Comparison of ENCODE assay signal across 12 cellular contexts in genomic region chr5:52727001-52727400, GRCh38.
DNase-seq lines count a peak whose midpoint lies in the region; ATAC-seq and TF ChIP-seq lines count a peak whose summit lies in the region.
"Had no signal": no experiment of that assay in that cellular context is flagged by ENCODE, and none has a peak within 500 bp of the region (broad histone marks: within the 10 kb centered on the region; RNA-seq: fewer than 3 reads in every experiment).

No MANE protein-coding gene starts in this region.

- H3K9me3 Mint-ChIP-seq in Calu3 (ENCODE audit: low read depth, unreplicated experiment), result peaks cover 4% of the 10 kb centered on the region
- H3K9me3 Mint-ChIP-seq in nephron, result peaks cover 12% of the 10 kb centered on the region

- H3K4me1 Mint-ChIP-seq in Calu3 (ENCODE audit: low read depth, unreplicated experiment) (peaks cover 30% of the 10 kb centered on the region), nephron (peaks cover 16% of the 10 kb centered on the region)

- CTCF ChIA-PET in Calu3 (lab: Charles Lee), result interaction anchor here (0.5 to 1.3 kb wide), 3 partner anchors 12 to 700 kb away, joined by 3 read pairs; no protein-coding TSS in a partner anchor

- no peaks in the 10 kb centered on the region for H3K27me3 Mint-ChIP-seq in Calu3 (ENCODE audit: unreplicated experiment)
- H3K27me3 Mint-ChIP-seq in nephron (ENCODE audit: low read depth), result no peaks in the 10 kb centered on the region
- H3K27me3 Mint-ChIP-seq: activated CD4-positive, alpha-beta T cell treated with anti-CD3 and anti-CD28 coated beads for 36 hours had no signal

- H3K4me2 ChIP-seq in Loucy (ENCODE audit: low read depth, low read length, poor library complexity, severe bottlenecking), result peak overlapping the region; percentile 69

- H3K4me3 ChIP-seq in Loucy (ENCODE audit: low read length, poor library complexity, severe bottlenecking), result no peak overlapping the region
- H3K4me3 ChIP-seq in colonic mucosa, result no peak overlapping the region
- H3K4me3 ChIP-seq in MG63, result no peak overlapping the region
- no peak overlapping the region for H3K4me3 ChIP-seq in lower lobe of right lung
- H3K4me3 ChIP-seq: BLaER1 treated with 17β-estradiol and CSF1 and Interleukin-3, amounts not matched to agents 10 nM and 100 nM had no signal

- no peak overlapping the region for H3K9ac ChIP-seq in Loucy (ENCODE audit: low read depth, low read length, poor library complexity, severe bottlenecking)
- no peak overlapping the region for H3K9ac ChIP-seq in colonic mucosa (ENCODE audit: low read depth in 2 of 2, low read length in 2 of 2)
- H3K9ac ChIP-seq: BLaER1 treated with 17β-estradiol and CSF1 and Interleukin-3, amounts not matched to agents 10 nM and 100 nM had no signal

- no peaks in the 10 kb centered on the region for H3K79me2 ChIP-seq in Loucy (ENCODE audit: insufficient read depth, low read length)

- H3K36me3 Mint-ChIP-seq in Calu3 (ENCODE audit: insufficient read depth, unreplicated experiment) (no peaks in the 10 kb centered on the region), nephron (ENCODE audit: low read depth) (no peaks in the 10 kb centered on the region)

- H4K20me1 ChIP-seq in Loucy (ENCODE audit: insufficient read depth, low read length, poor library complexity, severe bottlenecking), result no peaks in the 10 kb centered on the region
- H4K20me1 ChIP-seq: BLaER1 treated with 17β-estradiol and CSF1 and Interleukin-3, amounts not matched to agents 10 nM and 100 nM had no signal

- H3K9me3 ChIP-seq in Loucy (ENCODE audit: insufficient read depth, low read depth, low read length), result peaks cover 7% of the 10 kb centered on the region; the same call in 1 of the 2 replicates
- H3K9me3 ChIP-seq in colonic mucosa, result no peaks in the 10 kb centered on the region
- H3K9me3 ChIP-seq in MG63, result no peaks in the 10 kb centered on the region
- no peaks in the 10 kb centered on the region for H3K9me3 ChIP-seq in lower lobe of right lung

- peak overlapping the region; percentile 26 for H3K27ac Mint-ChIP-seq in Calu3 (ENCODE audit: unreplicated experiment)
- H3K27ac Mint-ChIP-seq in nephron, result peak overlapping the region; percentile 13 to 74 (median 53)
- H3K27ac Mint-ChIP-seq: activated CD4-positive, alpha-beta T cell treated with anti-CD3 and anti-CD28 coated beads for 36 hours had no signal

- ATAC-seq in HG03457 (IDR thresholded peaks at IDR 0.05; ENCODE audit: unreplicated experiment) (no peak), lower lobe of right lung (no peak)
- ATAC-seq: activated CD4-positive, alpha-beta T cell treated with anti-CD3 and anti-CD28 coated beads for 36 hours had no signal

- no peaks in the 10 kb centered on the region for H3K36me3 ChIP-seq in Loucy (ENCODE audit: insufficient read depth, low read length)
- no peaks in the 10 kb centered on the region for H3K36me3 ChIP-seq in colonic mucosa
- no peaks in the 10 kb centered on the region for H3K36me3 ChIP-seq in MG63
- no peaks in the 10 kb centered on the region for H3K36me3 ChIP-seq in lower lobe of right lung
- H3K36me3 ChIP-seq: BLaER1 treated with 17β-estradiol and CSF1 and Interleukin-3, amounts not matched to agents 10 nM and 100 nM had no signal

- intact Hi-C loops in Calu3 (cut with micrococcal nuclease; ENCODE audit: unreplicated experiment), result no loop called here
- intact Hi-C loops in colonic mucosa (cut with DNase I), result no loop called here
- intact Hi-C loops in lower lobe of right lung (cut with DNase I), result no loop called here

- TF ChIP-seq CTCF in Calu3 (IDR thresholded peaks at IDR 0.05; ENCODE audit: unreplicated experiment) (no peak), Loucy (conservative IDR thresholded peaks at IDR 0.05; ENCODE audit: low read length) (no peak), colonic mucosa (IDR thresholded peaks at IDR 0.05) (no peak), nephron (IDR thresholded peaks at IDR 0.05; ENCODE audit: unreplicated experiment in 3 of 3) (no peak), lower lobe of right lung (IDR thresholded peaks at IDR 0.05) (no peak)

- no peaks in the 10 kb centered on the region for H3K9me2 ChIP-seq in Loucy (replicated peaks; ENCODE audit: low read depth, low read length)

- BruUV-seq in Calu3 (replicated peaks; lab: Mats Ljungman, UMichigan), result no TSS peak

- H3K4me3 Mint-ChIP-seq in Calu3 (ENCODE audit: low read depth, unreplicated experiment), result no peak overlapping the region
- H3K4me3 Mint-ChIP-seq in nephron, result no peak overlapping the region
- H3K4me3 Mint-ChIP-seq: activated CD4-positive, alpha-beta T cell treated with anti-CD3 and anti-CD28 coated beads for 36 hours had no signal

- peak overlapping the region; percentile 2 for H3K27ac ChIP-seq in colonic mucosa
- no peak overlapping the region for H3K27ac ChIP-seq in lower lobe of right lung

- H2AFZ ChIP-seq in Loucy (ENCODE audit: low read length), result no peak overlapping the region

- DNase-seq in Calu3 (no peak), colonic mucosa (no peak), DMS 273 treated with DMSO at 0.1 percent for 48 hours (lab: John Stamatoyannopoulos, UW) (no peak), MG63 (no peak), lower lobe of right lung (no peak)
- DNase-seq: activated CD4-positive, alpha-beta T cell treated with anti-CD3 and anti-CD28 coated beads for 36 hours; activated gamma-delta T cell; MM.1S had no signal

- no peaks in the 10 kb centered on the region for H3K27me3 ChIP-seq in Loucy (ENCODE audit: insufficient read depth, low read length, poor library complexity, severe bottlenecking)
- H3K27me3 ChIP-seq in colonic mucosa, result no peaks in the 10 kb centered on the region
- no peaks in the 10 kb centered on the region for H3K27me3 ChIP-seq in MG63
- H3K27me3 ChIP-seq in lower lobe of right lung (ENCODE audit: low read depth), result no peaks in the 10 kb centered on the region
- H3K27me3 ChIP-seq: BLaER1 treated with 17β-estradiol and CSF1 and Interleukin-3, amounts not matched to agents 10 nM and 100 nM had no signal

- peaks cover 9% of the 10 kb centered on the region for H3F3A ChIP-seq in Loucy (ENCODE audit: low read depth)

- H3K4me1 ChIP-seq in Loucy (ENCODE audit: insufficient read depth, low read length, poor library complexity, severe bottlenecking) (peaks cover 55% of the 10 kb centered on the region), colonic mucosa (peaks cover 8% of the 10 kb centered on the region), lower lobe of right lung (peaks cover 35% of the 10 kb centered on the region)
